10 cellular contexts compared by ENCODE assay signal in the genomic region with DNA sequence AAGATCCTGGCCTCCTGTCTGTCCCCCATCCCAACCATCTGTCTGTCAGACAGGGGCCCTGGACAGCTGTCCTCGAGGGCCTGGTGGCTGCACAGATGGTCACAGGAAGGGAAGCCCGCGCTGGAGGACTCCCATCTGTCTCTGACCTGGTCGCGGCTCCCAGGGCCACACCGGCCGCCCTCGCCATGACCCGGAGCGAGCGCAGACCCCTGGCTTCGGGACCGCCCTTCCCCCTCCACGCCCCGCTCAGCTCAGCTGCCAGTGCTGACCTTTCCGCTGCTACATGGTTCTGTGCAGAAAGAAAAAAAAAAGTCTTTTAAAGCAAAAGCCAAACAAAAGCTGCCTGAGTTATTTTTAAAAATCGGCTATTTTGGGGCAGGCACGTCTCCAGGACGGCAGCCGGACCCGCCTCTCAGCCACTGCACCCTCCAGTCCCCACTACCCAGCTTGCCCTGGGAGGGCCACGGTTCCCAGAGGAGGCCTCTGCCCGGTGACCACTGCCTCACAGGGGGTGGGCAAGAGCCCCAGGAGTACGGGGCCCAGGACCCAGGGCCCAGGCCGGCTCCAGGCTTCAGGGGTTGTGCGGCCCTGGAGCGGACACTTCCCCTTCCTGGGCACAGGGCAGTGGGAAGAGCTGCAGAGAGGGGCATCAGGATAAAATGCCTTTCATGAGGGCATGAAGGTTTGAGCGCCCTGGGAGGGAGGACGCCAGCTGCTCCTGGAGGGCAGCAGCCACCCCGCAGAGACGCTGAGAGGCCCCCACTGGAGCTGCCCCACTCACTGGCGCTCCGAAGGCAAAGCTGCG. TPM values are rescaled to one million over a fixed set of nuclear protein-coding genes. Genes with fewer than 3 reads are reported as not detected.
DNase-seq lines count a peak whose midpoint lies in the region; ATAC-seq and TF ChIP-seq lines count a peak whose summit lies in the region.
"Had no signal": no experiment of that assay in that cellular context is flagged by ENCODE, and none has a peak within 500 bp of the region (broad histone marks: within the 10 kb centered on the region; RNA-seq: fewer than 3 reads in every experiment).

No MANE protein-coding gene starts in this region.

- H3K4me1 Mint-ChIP-seq in MCF 10A (ENCODE audit: insufficient read depth, unreplicated experiment), result peaks cover 30% of the 10 kb centered on the region

- peaks cover 41% of the 10 kb centered on the region for H3K36me3 Mint-ChIP-seq in MCF 10A (ENCODE audit: insufficient read depth, unreplicated experiment)

- no peaks in the 10 kb centered on the region for H3K9me3 Mint-ChIP-seq in MCF 10A (ENCODE audit: unreplicated experiment)

- no peaks in the 10 kb centered on the region for H3K9me3 ChIP-seq in breast epithelium
- no peaks in the 10 kb centered on the region for H3K9me3 ChIP-seq in osteoblast (ENCODE audit: low read depth, low read length)
- no peaks in the 10 kb centered on the region for H3K9me3 ChIP-seq in aorta (ENCODE audit: control insufficient read depth, low read length)

- CTCF ChIA-PET in MCF 10A (lab: Yijun Ruan, JAX), result interaction anchor here (1.2 to 3.7 kb wide), 7 partner anchors 11 to 56 kb away, joined by 5 to 52 read pairs (median 6); partner anchors contain the start of gene LAMA5

- H3K4me1 ChIP-seq in breast epithelium (peaks cover 43 to 47% of the 10 kb centered on the region in 2 donors), osteoblast (ENCODE audit: insufficient read depth, low read length) (peaks cover 34% of the 10 kb centered on the region), aorta (ENCODE audit: control insufficient read depth in 1 of 2, insufficient read depth in 2 of 2, low read length in 2 of 2) (no peaks in the 10 kb centered on the region)

- H3K27me3 ChIP-seq in breast epithelium (no peaks in the 10 kb centered on the region), osteoblast (ENCODE audit: insufficient read depth, low read length) (no peaks in the 10 kb centered on the region), aorta (ENCODE audit: control insufficient read depth in 1 of 2, insufficient read depth in 2 of 2, low read length in 1 of 2) (no peaks in the 10 kb centered on the region)

- POLR2A ChIA-PET in MCF 10A (lab: Yijun Ruan, JAX), result interaction anchor here (0.6 to 5.4 kb wide), 8 partner anchors 11 to 88 kb away, joined by 3 to 106 read pairs (median 7); partner anchors contain the start of genes LAMA5 and RPS21

- no TSS peak for BruUV-seq in MCF 10A (replicated peaks; lab: Mats Ljungman, UMichigan)

- intact Hi-C loops in breast epithelium (cut with DNase I; ENCODE audit: low total_unique reads), result no loop called here
- intact Hi-C loops in MCF 10A (cut with micrococcal nuclease), result no loop called here
- intact Hi-C loops in aorta (cut with DNase I), result no loop called here

- 4 to 6% methylated on average over 34 of the region's 34 CpGs for WGBS in aorta, 2 donors

- DNase-seq in breast epithelium (ENCODE audit: low spot score in 2 of 2), result no peak
- DNase-seq in MCF 10A (ENCODE audit: unreplicated experiment), result no peak
- peak; percentile 42 for DNase-seq in fibroblast of the aortic adventitia (ENCODE audit: low read depth)
- DNase-seq in osteoblast (ENCODE audit: insufficient read length, low spot score, missing footprints), result peak; percentile 89
- DNase-seq in aorta, result peak in 1 of 2 donors; percentile 80
- no peak for DNase-seq in AG20443 (ENCODE audit: low spot score)
- no peak for DNase-seq in NCI-H526 treated with DMSO at 0.1 percent for 48 hours (lab: John Stamatoyannopoulos, UW)
- DNase-seq in NCI-H510A treated with DMSO at 0.1 percent for 48 hours (lab: John Stamatoyannopoulos, UW), result no peak
- DNase-seq: activated naive CD4-positive, alpha-beta T cell treated with anti-CD3 and anti-CD28 coated beads, Interleukin-2, amount 50 U/mL, for 16 hours; stimulated activated naive CD4-positive, alpha-beta T cell had no signal

- H3K27me3 Mint-ChIP-seq in MCF 10A (ENCODE audit: insufficient read depth, unreplicated experiment), result no peaks in the 10 kb centered on the region

- TF ChIP-seq CTCF in breast epithelium (IDR thresholded peaks at IDR 0.05) (no peak), MCF 10A (IDR thresholded peaks at IDR 0.05; ENCODE audit: unreplicated experiment) (no peak), fibroblast of the aortic adventitia (IDR thresholded peaks at IDR 0.05; ENCODE audit: insufficient read depth, low read length) (no peak), osteoblast (IDR thresholded peaks at IDR 0.05; ENCODE audit: extremely low read depth, low read depth, low read length) (no peak)

- H3K4me3 Mint-ChIP-seq in MCF 10A (ENCODE audit: unreplicated experiment), result no peak overlapping the region

- peak overlapping the region; percentile 67 for H3K4me2 ChIP-seq in osteoblast (ENCODE audit: insufficient read depth, low read length)

- ATAC-seq in aorta (ENCODE audit: low FRiP score), result peak; percentile 71

- H4K20me1 ChIP-seq in osteoblast (ENCODE audit: insufficient read depth, low read length), result no peaks in the 10 kb centered on the region

- TF ChIP-seq POLR2A in breast epithelium (IDR thresholded peaks at IDR 0.05), result no peak

- peak overlapping the region; percentile 56 for H2AFZ ChIP-seq in osteoblast (ENCODE audit: low read length)

- H3K79me2 ChIP-seq in osteoblast (ENCODE audit: insufficient read depth, low read length), result no peaks in the 10 kb centered on the region

- H3K36me3 ChIP-seq in breast epithelium (no peaks in the 10 kb centered on the region), osteoblast (ENCODE audit: insufficient read depth, low read length) (no peaks in the 10 kb centered on the region), aorta (ENCODE audit: control insufficient read depth in 1 of 2, insufficient read depth in 2 of 2, low read length in 1 of 2) (no peaks in the 10 kb centered on the region)

- H3K27ac ChIP-seq in breast epithelium, result peak overlapping the region; percentile 79 to 92
- H3K27ac ChIP-seq in osteoblast (ENCODE audit: low read depth, low read length), result no peak overlapping the region
- H3K27ac ChIP-seq in aorta (ENCODE audit: low read depth in 1 of 2, low read length in 2 of 2), result peak overlapping the region; percentile 97

- no peak overlapping the region for H3K27ac Mint-ChIP-seq in MCF 10A (ENCODE audit: low read depth, unreplicated experiment)

- H3K4me3 ChIP-seq in breast epithelium, result peak overlapping the region in 2 of 3 donors; percentile 17 to 51
- H3K4me3 ChIP-seq in fibroblast of the aortic adventitia (ENCODE audit: low read depth, low read length), result peak overlapping the region; percentile 14
- H3K4me3 ChIP-seq in osteoblast (ENCODE audit: insufficient read depth, low read length), result peak overlapping the region; percentile 37
- no peak overlapping the region for H3K4me3 ChIP-seq in aorta (ENCODE audit: low read length in 2 of 2)

RNA-seq across cellular contexts. Expression of gene LAMA5, which starts 10.8 kb away (rescaled TPM):
- 100 to 1,000 TPM in 1 of 3 donors, 10 to 100 TPM in 2; 16.6 to 114 (median 53.3) TPM for total RNA-seq in breast epithelium
- total RNA-seq in MCF 10A (2022), result 266 and 292 TPM in 2 replicates
- total RNA-seq in fibroblast of the aortic adventitia (ENCODE audit: low replicate concordance), result 5.6 and 11.1 TPM in 2 replicates
- total RNA-seq in osteoblast, result 0.88 and 2.2 TPM in 2 replicates
- total RNA-seq in aorta, result 100 to 1,000 TPM; 361 to 395 TPM
- polyA plus RNA-seq in aorta, result 100 to 1,000 TPM in 1 of 2 donors, 10 to 100 TPM in 1; 52.2 to 345 TPM

RNA-seq across cellular contexts. Expression of gene RPS21, which starts 30.6 kb away (rescaled TPM):
- 1,000 to 10,000 TPM; 1,723 to 3,116 (median 2,974) TPM for total RNA-seq in breast epithelium
- 1,978 and 2,055 TPM in 2 replicates for total RNA-seq in MCF 10A (2022)
- 754 and 1,887 TPM in 2 replicates for total RNA-seq in fibroblast of the aortic adventitia (ENCODE audit: low replicate concordance)
- total RNA-seq in osteoblast, result 460 and 508 TPM in 2 replicates
- 1,000 to 10,000 TPM in 1 of 2 donors, 100 to 1,000 TPM in 1; 965 to 1,002 TPM for total RNA-seq in aorta
- 1,000 to 10,000 TPM; 4,520 to 6,824 TPM for polyA plus RNA-seq in aorta

RNA-seq across cellular contexts. Expression of gene CABLES2, which starts 50.7 kb away (rescaled TPM):
- total RNA-seq in breast epithelium (1 to 10 TPM; 1.8 to 3.2 (median 2.9) TPM), MCF 10A (2022) (1.5 and 2.8 TPM in 2 replicates), fibroblast of the aortic adventitia (ENCODE audit: low replicate concordance) (1.1 and 4.3 TPM in 2 replicates), osteoblast (1.8 TPM in 2 replicates), aorta (1 to 10 TPM; 3.0 to 4.2 TPM)
- 1 to 10 TPM; 1.8 to 2.1 TPM for polyA plus RNA-seq in aorta

RNA-seq across cellular contexts. Expression of gene ADRM1, which starts 53.5 kb away (rescaled TPM):
- 100 to 1,000 TPM in 2 of 3 donors, 10 to 100 TPM in 1; 80.2 to 131 (median 105) TPM for total RNA-seq in breast epithelium
- total RNA-seq in MCF 10A (2022), result 98.0 and 127 TPM in 2 replicates
- 73.8 and 81.3 TPM in 2 replicates for total RNA-seq in fibroblast of the aortic adventitia (ENCODE audit: low replicate concordance)
- 93.1 and 103 TPM in 2 replicates for total RNA-seq in osteoblast
- total RNA-seq in aorta, result 10 to 100 TPM; 56.1 to 61.8 TPM
- polyA plus RNA-seq in aorta, result 10 to 100 TPM; 41.4 to 80.9 TPM

Comparison
In these comparisons a context has a peak if more than half of its experiments do, and no peak if none do; other contexts are left out.
1. DNase-seq: peak in fibroblast of the aortic adventitia (single experiment) and osteoblast (single experiment); none in breast epithelium (0 of 2), MCF 10A (single experiment), AG20443 (single experiment), NCI-H526 treated with DMSO at 0.1 percent for 48 hours (single experiment) and NCI-H510A treated with DMSO at 0.1 percent for 48 hours (single experiment).
2. H3K4me3 ChIP-seq: peak in breast epithelium (2 of 3), fibroblast of the aortic adventitia (single experiment) and osteoblast (single experiment); none in aorta (0 of 2).